21 cellular contexts compared by ENCODE assay signal in the genomic region with DNA sequence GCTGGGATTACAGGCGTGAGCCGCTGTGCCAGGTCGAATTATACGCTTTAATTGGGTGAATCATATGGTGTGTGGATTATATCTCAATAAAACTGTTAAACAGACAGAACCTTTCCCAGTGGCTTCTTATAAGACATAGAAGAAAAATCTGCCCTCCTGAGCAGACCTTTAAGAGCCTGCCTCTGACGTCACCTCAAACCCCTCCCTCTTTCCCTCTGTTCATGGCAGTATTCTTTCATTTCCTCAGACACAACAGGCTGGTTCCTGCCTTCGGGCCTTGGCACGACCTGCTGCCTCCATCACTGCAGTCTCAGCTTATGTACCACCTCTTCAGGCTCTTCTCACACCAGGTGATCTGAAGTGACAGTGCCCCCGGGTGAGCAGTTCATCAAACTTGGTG.
"Had no signal": no experiment of that assay in that cellular context is flagged by ENCODE, and none has a peak within 500 bp of the region (broad histone marks: within the 10 kb centered on the region; RNA-seq: fewer than 3 reads in every experiment).

No MANE protein-coding gene starts in this region.

- H3K4me3 Mint-ChIP-seq: activated CD8-positive, alpha-beta T cell treated with anti-CD3 and anti-CD28 coated beads for 36 hours; activated naive CD4-positive, alpha-beta T cell treated with anti-CD3 and anti-CD28 coated beads, Interleukin-2, amount 10 ng/mL, durations not matched to agents 7 days and 5 days; activated naive CD8-positive, alpha-beta T cell treated with anti-CD3 and anti-CD28 coated beads for 36 hours; activated T-cell treated with anti-CD3 and anti-CD28 coated beads, Interleukin-2, amount 50 U/mL, for 72 hours had no signal

- DNase-seq: activated CD4-positive, alpha-beta T cell treated with anti-CD3 and anti-CD28 coated beads for 4 hours; activated CD8-positive, alpha-beta memory T cell treated with anti-CD3 and anti-CD28 coated beads, Interleukin-2, amount 50 U/mL, for 4 hours; activated CD8-positive, alpha-beta T cell treated with anti-CD3 and anti-CD28 coated beads for 36 hours; activated gamma-delta T cell treated with Interleukin-2 at 50 U/mL for 16 hours; activated naive CD4-positive, alpha-beta T cell treated with anti-CD3 and anti-CD28 coated beads, Interleukin-2, amount 10 ng/mL, durations not matched to agents 7 days and 5 days; activated naive CD8-positive, alpha-beta T cell treated with anti-CD3 and anti-CD28 coated beads for 36 hours; activated T-cell treated with anti-CD3 and anti-CD28 coated beads, Interleukin-2, amount 50 U/mL, for 72 hours; aorta; caudate nucleus; Kasumi-1; NCI-H1105; NCI-H1436; NCI-H1694 treated with DMSO at 0.1 percent for 48 hours; NCI-H2029 treated with DMSO at 0.1 percent for 48 hours; NCI-H524; T-helper 1 cell had no signal

- H3K9me3 Mint-ChIP-seq: activated CD8-positive, alpha-beta T cell treated with anti-CD3 and anti-CD28 coated beads for 36 hours; activated naive CD4-positive, alpha-beta T cell treated with anti-CD3 and anti-CD28 coated beads, Interleukin-2, amount 10 ng/mL, durations not matched to agents 7 days and 5 days; activated naive CD8-positive, alpha-beta T cell treated with anti-CD3 and anti-CD28 coated beads for 36 hours; activated T-cell treated with anti-CD3 and anti-CD28 coated beads, Interleukin-2, amount 50 U/mL, for 72 hours; activated T-helper 2 cell treated with anti-CD3 and anti-CD28 coated beads, Interferon-gamma antibody, Interleukin-2, Interleukin-4, amounts not matched to agents 10 μg/mL and 5 μg/mL and 100 μg/mL, durations not matched to agents 14 hours and 24 hours and 36 hours had no signal

- H3K4me1 Mint-ChIP-seq: activated naive CD4-positive, alpha-beta T cell treated with anti-CD3 and anti-CD28 coated beads, Interleukin-2, amount 10 ng/mL, durations not matched to agents 7 days and 5 days; activated naive CD8-positive, alpha-beta T cell treated with anti-CD3 and anti-CD28 coated beads for 36 hours had no signal

- H3K36me3 ChIP-seq: breast epithelium had no signal

- H3K4me1 ChIP-seq: breast epithelium had no signal

- H3K9me3 ChIP-seq: breast epithelium had no signal

- ATAC-seq: activated CD4-positive, CD25-positive, alpha-beta regulatory T cell treated with anti-CD3 and anti-CD28 coated beads, Interleukin-2, amount 50 U/mL, for 24 hours; activated CD8-positive, alpha-beta T cell treated with anti-CD3 and anti-CD28 coated beads for 36 hours; activated T-cell treated with anti-CD3 and anti-CD28 coated beads, Interleukin-2, amount 50 U/mL, for 72 hours; Right ventricle myocardium inferior had no signal

- H3K27ac ChIP-seq: breast epithelium, SK-N-MC had no signal

- H3K36me3 Mint-ChIP-seq: activated naive CD4-positive, alpha-beta T cell treated with anti-CD3 and anti-CD28 coated beads, Interleukin-2, amount 10 ng/mL, durations not matched to agents 7 days and 5 days; activated naive CD8-positive, alpha-beta T cell treated with anti-CD3 and anti-CD28 coated beads for 36 hours had no signal

- H3K4me3 ChIP-seq: breast epithelium, SK-N-MC had no signal

- H3K27ac Mint-ChIP-seq: activated CD8-positive, alpha-beta T cell treated with anti-CD3 and anti-CD28 coated beads for 36 hours; activated naive CD4-positive, alpha-beta T cell treated with anti-CD3 and anti-CD28 coated beads, Interleukin-2, amount 10 ng/mL, durations not matched to agents 7 days and 5 days; activated naive CD8-positive, alpha-beta T cell treated with anti-CD3 and anti-CD28 coated beads for 36 hours; activated T-cell treated with anti-CD3 and anti-CD28 coated beads, Interleukin-2, amount 50 U/mL, for 72 hours; activated T-helper 2 cell treated with anti-CD3 and anti-CD28 coated beads, Interferon-gamma antibody, Interleukin-2, Interleukin-4, amounts not matched to agents 10 μg/mL and 5 μg/mL and 100 μg/mL, durations not matched to agents 14 hours and 24 hours and 36 hours had no signal
